8 cellular contexts compared by ENCODE assay signal in the genomic region with DNA sequence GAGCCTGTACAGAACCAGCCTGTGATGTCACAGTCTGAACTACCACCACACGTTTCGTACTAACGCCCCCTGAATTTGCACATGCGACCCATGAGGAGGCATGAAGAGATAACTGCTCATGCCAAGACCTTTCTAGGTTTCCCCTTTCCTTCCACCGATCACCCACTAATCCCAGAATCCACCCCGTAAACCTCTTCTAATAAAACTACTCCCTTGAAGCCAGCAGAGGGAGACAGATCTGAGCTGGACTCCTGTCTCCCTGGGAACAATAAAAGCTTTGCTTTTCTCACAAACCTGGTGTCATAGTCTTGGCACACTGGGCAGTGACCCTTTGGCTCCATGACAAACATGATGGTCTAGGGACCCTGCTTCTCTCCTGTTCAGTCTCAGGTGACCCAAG.
DNase-seq lines count a peak whose midpoint lies in the region; ATAC-seq, FAIRE-seq and TF ChIP-seq lines count a peak whose summit lies in the region.

No MANE protein-coding gene starts in this region.

- CTCF ChIA-PET in SK-N-SH (lab: Yijun Ruan, JAX): interaction anchor here (2.0 to 7.3 kb wide), 2 partner anchors 10 to 14 kb away, joined by 8 to 43 read pairs; no protein-coding TSS in a partner anchor

- H2AFZ ChIP-seq in GM23248 (no peak overlapping the region), SK-N-SH (ENCODE audit: low read depth) (no peak overlapping the region)

- in situ Hi-C loops in GM23248 (cut with MboI): no loop called here

- peaks cover 46% of the 10 kb centered on the region for H3K27me3 ChIP-seq in GM23248 (replicated peaks; ENCODE audit: insufficient read depth)
- H3K27me3 ChIP-seq in SK-N-SH (ENCODE audit: insufficient read depth): peaks cover 6% of the 10 kb centered on the region; the same call in 1 of the 2 replicates
- H3K27me3 ChIP-seq in foreskin keratinocyte: peaks cover 2% of the 10 kb centered on the region
- no peaks in the 10 kb centered on the region for H3K27me3 ChIP-seq in right atrium auricular region

- H3K4me2 ChIP-seq in GM23248 (ENCODE audit: unreplicated experiment) (no peak overlapping the region), SK-N-SH (no peak overlapping the region)

- POLR2A ChIA-PET in SK-N-SH (lab: Yijun Ruan, JAX): no interaction called here

- no peaks in the 10 kb centered on the region for H3K9me3 ChIP-seq in GM23248 (ENCODE audit: low read depth)
- no peaks in the 10 kb centered on the region for H3K9me3 ChIP-seq in SK-N-SH
- no peaks in the 10 kb centered on the region for H3K9me3 ChIP-seq in right atrium auricular region

- peak; percentile 2 for ATAC-seq in foreskin keratinocyte
- ATAC-seq in HG03354 (IDR thresholded peaks at IDR 0.05; ENCODE audit: poor library complexity, severe bottlenecking, unreplicated experiment): no peak

- FAIRE-seq in H54 (lab: Jason Lieb, UNC): no peak

- no peaks in the 10 kb centered on the region for H3K9me2 ChIP-seq in GM23248 (ENCODE audit: insufficient read depth)
- no peaks in the 10 kb centered on the region for H3K9me2 ChIP-seq in SK-N-SH

- H3K79me2 ChIP-seq in GM23248 (ENCODE audit: insufficient read depth) (no peaks in the 10 kb centered on the region), SK-N-SH (ENCODE audit: insufficient read depth) (no peaks in the 10 kb centered on the region)

- H3K27ac ChIP-seq in GM23248 (no peak overlapping the region), SK-N-SH (ENCODE audit: low read depth in 2 of 2, low read length in 1 of 2) (no peak overlapping the region), foreskin keratinocyte (no peak overlapping the region), right atrium auricular region (no peak overlapping the region)

- TF ChIP-seq EP300 in SK-N-SH (IDR thresholded peaks at IDR 0.05; ENCODE audit: borderline replicate concordance in 1 of 2, low read depth in 1 of 2, low read length in 1 of 2): no peak

- TF ChIP-seq CTCF in SK-N-SH (IDR thresholded peaks at IDR 0.05): peak; percentile 46
- peak; percentile 49 for TF ChIP-seq CTCF in foreskin keratinocyte (conservative IDR thresholded peaks at IDR 0.05)
- TF ChIP-seq CTCF in right atrium auricular region (IDR thresholded peaks at IDR 0.05): no peak

- TF ChIP-seq RAD21 in SK-N-SH (IDR thresholded peaks at IDR 0.05; ENCODE audit: low read length): no peak

- H3K9ac ChIP-seq in GM23248: no peak overlapping the region
- H3K9ac ChIP-seq in SK-N-SH: no peak overlapping the region

- H3K4me1 ChIP-seq in GM23248 (ENCODE audit: insufficient read depth) (no peaks in the 10 kb centered on the region), SK-N-SH (ENCODE audit: control insufficient read depth in 1 of 2, insufficient read depth in 2 of 2, low read depth in 1 of 2, low read length in 1 of 2) (no peaks in the 10 kb centered on the region), foreskin keratinocyte (peaks cover 4% of the 10 kb centered on the region), right atrium auricular region (no peaks in the 10 kb centered on the region)

- H3F3A ChIP-seq in GM23248 (ENCODE audit: insufficient read depth): no peaks in the 10 kb centered on the region
- H3F3A ChIP-seq in SK-N-SH (replicated peaks; ENCODE audit: insufficient read depth): no peaks in the 10 kb centered on the region

- H4K20me1 ChIP-seq in GM23248 (ENCODE audit: insufficient read depth) (no peaks in the 10 kb centered on the region), SK-N-SH (ENCODE audit: insufficient read depth) (no peaks in the 10 kb centered on the region)

- no peak for TF ChIP-seq POLR2A in H54 (IDR thresholded peaks at IDR 0.05; ENCODE audit: low read depth, low read length)

- WGBS in GM23248 (ENCODE audit: low coverage in 1 of 2, low lambda C conversion rate in 2 of 2, missing lambda C conversion rate in 2 of 2), 2 experiments: 58% methylated on average over 6 of the region's 6 CpGs
- WGBS in SK-N-SH (ENCODE audit: low lambda C conversion rate): 54% methylated on average over 6 of the region's 6 CpGs

- H3K4me3 ChIP-seq in GM23248 (no peak overlapping the region), SK-N-SH (ENCODE audit: low read depth in 2 of 2, low read length in 1 of 2) (no peak overlapping the region), right atrium auricular region (no peak overlapping the region)

- H3K36me3 ChIP-seq in GM23248 (ENCODE audit: low read depth): no peaks in the 10 kb centered on the region
- H3K36me3 ChIP-seq in SK-N-SH (replicated peaks in 1 of 2; ENCODE audit: control insufficient read depth in 1 of 2, insufficient read depth in 2 of 2, low read length in 1 of 2): no peaks in the 10 kb centered on the region
- H3K36me3 ChIP-seq in right atrium auricular region: no peaks in the 10 kb centered on the region

- DNase-seq in CD1c-positive myeloid dendritic cell (ENCODE audit: extremely low spot score) (peak; percentile 2), GM23248 (peak; percentile 28), SK-N-SH (no peak), foreskin keratinocyte (peak in 1 of 2 donors; percentile 11), NCI-H2196 (lab: John Stamatoyannopoulos, UW; ENCODE audit: unreplicated experiment) (no peak), right atrium auricular region (ENCODE audit: low spot score) (no peak), H54 (ENCODE audit: insufficient read length, low spot score) (no peak)

TF ChIP-seq in SK-N-SH, 30 proteins besides CTCF, POLR2A, EP300 and RAD21:
- TF ChIP-seq, protein P1, sequence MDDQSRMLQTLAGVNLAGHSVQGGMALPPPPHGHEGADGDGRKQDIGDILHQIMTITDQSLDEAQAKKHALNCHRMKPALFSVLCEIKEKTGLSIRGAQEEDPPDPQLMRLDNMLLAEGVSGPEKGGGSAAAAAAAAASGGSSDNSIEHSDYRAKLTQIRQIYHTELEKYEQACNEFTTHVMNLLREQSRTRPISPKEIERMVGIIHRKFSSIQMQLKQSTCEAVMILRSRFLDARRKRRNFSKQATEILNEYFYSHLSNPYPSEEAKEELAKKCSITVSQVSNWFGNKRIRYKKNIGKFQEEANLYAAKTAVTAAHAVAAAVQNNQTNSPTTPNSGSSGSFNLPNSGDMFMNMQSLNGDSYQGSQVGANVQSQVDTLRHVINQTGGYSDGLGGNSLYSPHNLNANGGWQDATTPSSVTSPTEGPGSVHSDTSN (IDR thresholded peaks at IDR 0.05): no peak
- no peak for TF ChIP-seq TAF1 (IDR thresholded peaks at IDR 0.05; ENCODE audit: borderline replicate concordance, low read depth, low read length)
- TF ChIP-seq NRF1 (IDR thresholded peaks at IDR 0.05; ENCODE audit: low read depth, low read length): no peak
- TF ChIP-seq FOSL2 (IDR thresholded peaks at IDR 0.05; ENCODE audit: borderline replicate concordance, low read depth): no peak
- TF ChIP-seq GABPA (IDR thresholded peaks at IDR 0.05; ENCODE audit: low read depth): no peak
- TF ChIP-seq CHD2 (IDR thresholded peaks at IDR 0.05; ENCODE audit: low read length, partially characterized antibody): no peak
- no peak for TF ChIP-seq RXRA (IDR thresholded peaks at IDR 0.05; ENCODE audit: borderline replicate concordance, low read depth)
- TF ChIP-seq, protein P2, sequence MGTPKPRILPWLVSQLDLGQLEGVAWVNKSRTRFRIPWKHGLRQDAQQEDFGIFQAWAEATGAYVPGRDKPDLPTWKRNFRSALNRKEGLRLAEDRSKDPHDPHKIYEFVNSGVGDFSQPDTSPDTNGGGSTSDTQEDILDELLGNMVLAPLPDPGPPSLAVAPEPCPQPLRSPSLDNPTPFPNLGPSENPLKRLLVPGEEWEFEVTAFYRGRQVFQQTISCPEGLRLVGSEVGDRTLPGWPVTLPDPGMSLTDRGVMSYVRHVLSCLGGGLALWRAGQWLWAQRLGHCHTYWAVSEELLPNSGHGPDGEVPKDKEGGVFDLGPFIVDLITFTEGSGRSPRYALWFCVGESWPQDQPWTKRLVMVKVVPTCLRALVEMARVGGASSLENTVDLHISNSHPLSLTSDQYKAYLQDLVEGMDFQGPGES (IDR thresholded peaks at IDR 0.05; ENCODE audit: low read depth, low read length): no peak
- TF ChIP-seq TEAD4 (IDR thresholded peaks at IDR 0.05; ENCODE audit: borderline replicate concordance, insufficient read depth): no peak
- TF ChIP-seq, protein P3, sequence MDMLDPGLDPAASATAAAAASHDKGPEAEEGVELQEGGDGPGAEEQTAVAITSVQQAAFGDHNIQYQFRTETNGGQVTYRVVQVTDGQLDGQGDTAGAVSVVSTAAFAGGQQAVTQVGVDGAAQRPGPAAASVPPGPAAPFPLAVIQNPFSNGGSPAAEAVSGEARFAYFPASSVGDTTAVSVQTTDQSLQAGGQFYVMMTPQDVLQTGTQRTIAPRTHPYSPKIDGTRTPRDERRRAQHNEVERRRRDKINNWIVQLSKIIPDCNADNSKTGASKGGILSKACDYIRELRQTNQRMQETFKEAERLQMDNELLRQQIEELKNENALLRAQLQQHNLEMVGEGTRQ (IDR thresholded peaks at IDR 0.05; ENCODE audit: borderline replicate concordance, low read depth, low read length): no peak
- TF ChIP-seq FOXM1 (IDR thresholded peaks at IDR 0.05; ENCODE audit: low read depth): no peak

Comparison
In these comparisons a context has a peak if more than half of its experiments do, and no peak if none do; other contexts are left out.
1. DNase-seq: peak in CD1c-positive myeloid dendritic cell (single experiment) and GM23248 (single experiment); none in SK-N-SH (single experiment), NCI-H2196 (single experiment), right atrium auricular region (single experiment) and H54 (single experiment).
2. CTCF ChIP-seq: peak in SK-N-SH (single experiment) and foreskin keratinocyte (single experiment); none in right atrium auricular region (0 of 2).